Comparison of ENCODE assay signal across 1 cellular context in genomic region chr16:29815793-29816693, GRCh38.
TF ChIP-seq lines count a peak whose summit lies in the region.

Gene PAGR1, plus strand, starts transcription at chr16:29816152. Its CDS starts 374 bp downstream, at chr16:29816526.

TF ChIP-seq in GM12878, 131 proteins besides CTCF, POLR2A, EP300 and RAD21 (continued from another document and continues in another):
- TF ChIP-seq SKIL (IDR thresholded peaks at IDR 0.05; ENCODE audit: low read depth, poor library complexity, severe bottlenecking), result peak; percentile 71
- no peak for TF ChIP-seq CHD4 (IDR thresholded peaks at IDR 0.05)
- TF ChIP-seq MYC (IDR thresholded peaks at IDR 0.05; ENCODE audit: insufficient read depth, insufficient read length, insufficient replicate concordance, low read length, severe bottlenecking), result no peak
- TF ChIP-seq NR2C2 (IDR thresholded peaks at IDR 0.05; ENCODE audit: borderline replicate concordance, control insufficient read depth, insufficient read length, low read depth), result no peak
- peak; percentile 66; the same call in 1 of the 2 replicates for TF ChIP-seq CBFB (IDR thresholded peaks at IDR 0.05; ENCODE audit: low read depth)
- no peak; the same call in 1 of the 2 replicates for TF ChIP-seq ZNF217 (IDR thresholded peaks at IDR 0.05)
- peak; percentile 76 for TF ChIP-seq NR2F1 (conservative IDR thresholded peaks at IDR 0.05)
- no peak for TF ChIP-seq ZZZ3 (IDR thresholded peaks at IDR 0.05; ENCODE audit: control insufficient read depth, insufficient read length, low read depth)
- no peak for TF ChIP-seq HSF1 (IDR thresholded peaks at IDR 0.05; ENCODE audit: low read depth, low read length)
- TF ChIP-seq POLR2AphosphoS5 (IDR thresholded peaks at IDR 0.05; ENCODE audit: low read length), result peak; percentile 83
- TF ChIP-seq LARP7 (IDR thresholded peaks at IDR 0.05), result no peak; the same call in none of the 2 replicates
- peak; percentile 62 for TF ChIP-seq E2F8 (IDR thresholded peaks at IDR 0.05; ENCODE audit: low read depth, partially characterized antibody)
- 0 out of 2 replicates have a peak, but pooled peaks have one; percentile 52 for TF ChIP-seq TCF3 (IDR thresholded peaks at IDR 0.05; ENCODE audit: borderline replicate concordance, insufficient read depth, low read depth, low read length)
- peak; percentile 49; the same call in 1 of the 2 replicates for TF ChIP-seq BACH1 (IDR thresholded peaks at IDR 0.05; ENCODE audit: borderline replicate concordance)
- TF ChIP-seq MEF2A (IDR thresholded peaks at IDR 0.05; ENCODE audit: insufficient read depth, low read depth, low read length), result 0 out of 2 replicates have a peak, but pooled peaks have one; percentile 8
- no peak for TF ChIP-seq HDAC6 (IDR thresholded peaks at IDR 0.05; ENCODE audit: unreplicated experiment)
- TF ChIP-seq PAX5 (IDR thresholded peaks at IDR 0.05; ENCODE audit: borderline replicate concordance, low read depth, low read length), result peak; percentile 74
- peak; percentile 96; the same call in 1 of the 2 replicates for TF ChIP-seq RB1 (IDR thresholded peaks at IDR 0.05; ENCODE audit: borderline replicate concordance)
- no peak; the same call in 1 of the 2 replicates for TF ChIP-seq SMAD5 (IDR thresholded peaks at IDR 0.05; ENCODE audit: low read depth)
- peak; percentile 89 for TF ChIP-seq CREM (IDR thresholded peaks at IDR 0.05; ENCODE audit: low read depth)
- TF ChIP-seq NFXL1 (IDR thresholded peaks at IDR 0.05; ENCODE audit: borderline replicate concordance), result no peak
- TF ChIP-seq POU2F2 (IDR thresholded peaks at IDR 0.05; ENCODE audit: borderline replicate concordance, low read depth, low read length), result peak; percentile 17; the same call in 2 of the 3 replicates
- TF ChIP-seq ATF7 (IDR thresholded peaks at IDR 0.05; ENCODE audit: low read depth), result peak; percentile 46; the same call in 1 of the 2 replicates
- no peak for TF ChIP-seq ZNF622 (IDR thresholded peaks at IDR 0.05)
- TF ChIP-seq BMI1 (IDR thresholded peaks at IDR 0.05; ENCODE audit: borderline replicate concordance), result no peak
- 0 out of 2 replicates have a peak, but pooled peaks have one; percentile 38 for TF ChIP-seq JUND (IDR thresholded peaks at IDR 0.05; ENCODE audit: low read depth, low read length)
- TF ChIP-seq RELA (IDR thresholded peaks at IDR 0.05; ENCODE audit: borderline replicate concordance, partially characterized antibody), result peak; percentile 34
- TF ChIP-seq HDAC2 (IDR thresholded peaks at IDR 0.05), result no peak
- TF ChIP-seq TBL1XR1 (IDR thresholded peaks at IDR 0.05; ENCODE audit: low read depth, low read length), result no peak
- peak; percentile 41; the same call in 1 of the 2 replicates for TF ChIP-seq SMC3 (IDR thresholded peaks at IDR 0.05; ENCODE audit: borderline replicate concordance, low read length)
- peak; percentile 53; the same call in 1 of the 2 replicates for TF ChIP-seq ZBTB40 (IDR thresholded peaks at IDR 0.05; ENCODE audit: borderline replicate concordance)
- no peak for TF ChIP-seq SREBF2 (IDR thresholded peaks at IDR 0.05; ENCODE audit: low read length)
- no peak; the same call in 1 of the 2 replicates for TF ChIP-seq FOXK2 (IDR thresholded peaks at IDR 0.05)
- no peak for TF ChIP-seq BCL11A (IDR thresholded peaks at IDR 0.05; ENCODE audit: low read depth, low read length)
- TF ChIP-seq EED (IDR thresholded peaks at IDR 0.05; ENCODE audit: low read depth), result peak; percentile 19; the same call in 1 of the 2 replicates
- no peak for TF ChIP-seq ETV6 (conservative IDR thresholded peaks at IDR 0.05 in 1 of 2, IDR thresholded peaks at IDR 0.05 in 1 of 2; ENCODE audit: borderline replicate concordance in 1 of 2, low read depth in 1 of 2)
- no peak for TF ChIP-seq CEBPB (IDR thresholded peaks at IDR 0.05; ENCODE audit: borderline replicate concordance in 1 of 2, low read depth in 2 of 2, low read length in 2 of 2)
- no peak for TF ChIP-seq SREBF1 (IDR thresholded peaks at IDR 0.05; ENCODE audit: low read length)
- no peak for TF ChIP-seq KDM1A (IDR thresholded peaks at IDR 0.05; ENCODE audit: borderline replicate concordance)
- no peak for TF ChIP-seq ZBTB4 (CRISPR knock-in tag; IDR thresholded peaks at IDR 0.05)
- peak; percentile 75; the same call in 1 of the 2 replicates for TF ChIP-seq YBX1 (IDR thresholded peaks at IDR 0.05)
- peak; percentile 61; the same call in 1 of the 2 replicates for TF ChIP-seq SPI1 (IDR thresholded peaks at IDR 0.05; ENCODE audit: borderline replicate concordance, insufficient read depth, low read depth, low read length)
- TF ChIP-seq CHD2 (IDR thresholded peaks at IDR 0.05; ENCODE audit: borderline replicate concordance, low read depth, low read length), result peak; percentile 42; the same call in 1 of the 2 replicates
- TF ChIP-seq MEF2B (IDR thresholded peaks at IDR 0.05; ENCODE audit: partially characterized antibody, poor library complexity, severe bottlenecking), result peak; percentile 100
- TF ChIP-seq NRF1 (conservative IDR thresholded peaks at IDR 0.05; ENCODE audit: low read depth, low read length), result peak; percentile 100
- peak; percentile 95 for TF ChIP-seq HDGF (IDR thresholded peaks at IDR 0.05)
- TF ChIP-seq EGR1 (IDR thresholded peaks at IDR 0.05; ENCODE audit: borderline replicate concordance in 1 of 2, low read depth in 2 of 2, low read length in 2 of 2), result peak; percentile 36 to 37; a peak in 2 of 3 replicates
- no peak for TF ChIP-seq FOXM1 (IDR thresholded peaks at IDR 0.05; ENCODE audit: low read depth, low read length)
- no peak for TF ChIP-seq RUNX3 (IDR thresholded peaks at IDR 0.05; ENCODE audit: low read length)
- TF ChIP-seq ZNF384 (IDR thresholded peaks at IDR 0.05; ENCODE audit: borderline replicate concordance, low read depth, low read length), result peak; percentile 86
- peak in 1 of 2 experiments; percentile 63; a peak in 2 of 4 replicates for TF ChIP-seq IKZF2 (IDR thresholded peaks at IDR 0.05)
- no peak for TF ChIP-seq ZNF274 (IDR thresholded peaks at IDR 0.05; ENCODE audit: insufficient read depth, insufficient read length)
- TF ChIP-seq SIN3A (IDR thresholded peaks at IDR 0.05; ENCODE audit: low read depth, low read length), result peak; percentile 71
- TF ChIP-seq ESRRA (IDR thresholded peaks at IDR 0.05; ENCODE audit: low read length), result no peak; the same call in 1 of the 2 replicates
- peak; percentile 72; the same call in 1 of the 2 replicates for TF ChIP-seq DPF2 (IDR thresholded peaks at IDR 0.05)
- TF ChIP-seq SUPT20H (IDR thresholded peaks at IDR 0.05; ENCODE audit: borderline replicate concordance, control insufficient read depth, low read depth, low read length), result no peak
- no peak for TF ChIP-seq IRF5 (IDR thresholded peaks at IDR 0.05; ENCODE audit: borderline replicate concordance)
- TF ChIP-seq CREB1 (IDR thresholded peaks at IDR 0.05; ENCODE audit: low read depth), result no peak
- peak; percentile 82 for TF ChIP-seq SIX5 (IDR thresholded peaks at IDR 0.05; ENCODE audit: low read depth, low read length, severe bottlenecking)
